In the genomic region with DNA sequence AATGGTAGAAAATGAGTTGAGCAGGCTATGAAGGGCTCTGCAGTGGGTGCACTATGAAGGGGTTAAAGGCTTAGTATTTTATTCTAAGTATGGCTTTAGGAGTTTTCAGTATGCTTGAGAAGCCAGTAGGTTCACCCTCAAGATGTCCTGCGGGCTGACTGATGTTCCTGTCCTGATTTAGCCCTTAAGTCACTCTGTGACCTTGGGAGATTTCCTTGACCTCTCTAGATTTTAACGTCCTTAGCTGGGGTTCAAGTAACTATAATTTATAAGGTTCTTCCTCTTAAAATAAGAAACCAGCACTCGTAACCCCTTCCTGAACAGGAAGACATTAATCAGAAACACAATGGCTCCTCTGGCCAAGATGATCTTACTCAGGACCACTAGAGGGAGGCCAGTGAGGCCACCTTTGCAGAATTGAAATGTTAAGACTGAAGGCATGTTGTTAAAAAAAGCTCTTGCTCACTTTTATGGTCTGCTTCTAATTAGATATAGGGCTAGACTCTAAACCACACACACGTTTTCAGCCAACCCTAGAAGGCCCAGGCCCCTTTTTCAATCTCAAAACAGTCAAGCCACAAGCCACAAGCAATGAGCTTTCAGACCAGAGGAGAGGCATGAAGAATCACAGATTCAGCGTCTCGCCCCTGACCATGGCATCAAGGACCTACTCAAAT, we compare ENCODE assay signal across 8 cellular contexts. TPM values are rescaled to one million over a fixed set of nuclear protein-coding genes. Genes with fewer than 3 reads are reported as not detected.
A peak's percentile ranks its signal among the peaks of the same experiment; 100 is the strongest.
DNase-seq lines count a peak whose midpoint lies in the region; ATAC-seq, FAIRE-seq and TF ChIP-seq lines count a peak whose summit lies in the region.

No MANE protein-coding gene starts in this region.

- no peak overlapping the region for H3K4me3 ChIP-seq in AG10803 (ENCODE audit: low read length)
- no peak overlapping the region for H3K4me3 ChIP-seq in fibroblast of pulmonary artery (replicated peaks; ENCODE audit: low read depth, low read length)
- H3K4me3 ChIP-seq in small intestine (ENCODE audit: low read depth in 1 of 2, low read length in 2 of 2) = no peak overlapping the region

- no peak for FAIRE-seq in small intestine (lab: Jason Lieb, UNC)

- H3K4me1 ChIP-seq in small intestine (ENCODE audit: control insufficient read depth in 2 of 2, insufficient read depth in 1 of 2, low read depth in 1 of 2, low read length in 1 of 2) = peaks cover 0 to 5% of the 10 kb centered on the region in 2 donors

- H3K36me3 ChIP-seq in small intestine (ENCODE audit: control insufficient read depth in 2 of 2, insufficient read depth in 2 of 2, low read length in 2 of 2) = no peaks in the 10 kb centered on the region

- no peaks in the 10 kb centered on the region for H3K27me3 ChIP-seq in small intestine (ENCODE audit: control insufficient read depth in 2 of 2, insufficient read depth in 2 of 2, low read length in 2 of 2)

- DNase-seq in AG10803 (ENCODE audit: low read depth) (peak; percentile 93), LHCN-M2 (ENCODE audit: low read depth) (peak; percentile 27), fibroblast of pulmonary artery (ENCODE audit: low read depth) (peak; percentile 49), small intestine (no peak), germinal center (ENCODE audit: low spot score) (no peak)

- peak; percentile 71 for ATAC-seq in GM19395 (IDR thresholded peaks at IDR 0.05; ENCODE audit: unreplicated experiment)
- no peak for ATAC-seq in HG03280 (IDR thresholded peaks at IDR 0.05; ENCODE audit: unreplicated experiment)
- ATAC-seq in GM19467 (IDR thresholded peaks at IDR 0.05; ENCODE audit: unreplicated experiment) = no peak

- 60 to 69% (median 68%) methylated on average over 6 of the region's 6 CpGs for WGBS in small intestine, 3 donors

- TF ChIP-seq CTCF in AG10803 (conservative IDR thresholded peaks at IDR 0.05; ENCODE audit: low read length) (peak; percentile 72), fibroblast of pulmonary artery (IDR thresholded peaks at IDR 0.05; ENCODE audit: low read length, missing control alignments) (peak; percentile 50)

- peak overlapping the region in 1 of 2 donors; percentile 38 for H3K27ac ChIP-seq in small intestine (ENCODE audit: low read depth in 1 of 2, low read length in 1 of 2)

- H3K9me3 ChIP-seq in small intestine (ENCODE audit: control insufficient read depth, low read depth) = no peaks in the 10 kb centered on the region

RNA-seq across cellular contexts. Expression of gene CDK1, which starts 42.0 kb away (rescaled TPM):
- 180 and 183 TPM in 2 replicates for total RNA-seq in LHCN-M2 (2014; rRNA removed)
- 24.3 TPM for polyA plus RNA-seq in LHCN-M2 (2012)
- polyA plus RNA-seq in small intestine = 10 to 100 TPM in 1 of 3 donors, 1 to 10 TPM in 2; 2.7 to 31.3 (median 6.3) TPM

Comparison
In these comparisons a context has a peak if more than half of its experiments do, and no peak if none do; other contexts are left out.
1. DNase-seq: peak in AG10803 (single experiment), LHCN-M2 (single experiment) and fibroblast of pulmonary artery (single experiment); none in small intestine (single experiment) and germinal center (single experiment).